1 cellular context compared by ENCODE assay signal in the genomic region with DNA sequence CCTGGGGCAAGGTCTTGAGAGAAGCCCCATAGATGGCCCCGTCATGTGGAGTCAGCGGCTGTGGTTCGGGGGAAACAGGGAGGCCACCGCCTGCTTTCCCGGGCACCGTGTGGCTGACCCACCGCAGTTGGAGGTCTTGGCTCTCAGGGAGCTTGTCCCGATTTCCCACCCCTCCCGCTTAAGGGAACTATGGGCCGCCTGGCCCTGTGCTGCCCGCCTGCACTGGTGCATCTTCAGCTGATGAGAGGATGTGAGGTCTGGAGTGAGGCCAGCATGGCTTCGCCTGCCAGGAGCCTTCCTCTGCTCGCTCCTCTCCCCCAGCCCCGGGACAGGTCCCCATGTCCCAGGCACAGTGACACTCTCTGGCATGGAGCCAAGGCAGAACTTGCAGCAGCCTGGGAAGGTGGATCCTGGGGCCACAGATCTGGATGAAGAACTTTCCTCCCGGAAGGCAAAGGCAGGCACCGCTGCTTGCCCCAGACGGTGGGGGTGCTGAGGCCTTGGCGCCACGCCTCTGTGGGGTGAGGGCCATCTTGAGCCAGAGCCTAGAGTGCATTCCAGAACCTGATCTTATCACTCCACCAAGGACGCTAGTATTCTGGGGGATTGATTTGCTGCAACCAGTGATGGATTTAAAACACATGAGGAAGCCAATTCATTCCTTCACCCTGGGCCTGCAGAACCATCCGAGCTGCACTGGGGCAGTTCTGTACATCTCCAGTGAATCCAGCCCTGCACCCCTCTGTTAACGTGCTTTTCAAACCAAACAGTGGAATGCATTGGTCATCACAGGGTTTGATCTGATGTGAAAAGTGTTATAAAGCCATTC.
TF ChIP-seq lines count a peak whose summit lies in the region.

No MANE protein-coding gene starts in this region.

TF ChIP-seq in HEK293, 187 proteins besides CTCF, POLR2A, EP300 and RAD21 (continued from another document):
- no peak for TF ChIP-seq ZNF660 (tag by site-specific recombination; IDR thresholded peaks at IDR 0.05)
- TF ChIP-seq SCRT1 (tag by site-specific recombination; IDR thresholded peaks at IDR 0.05; ENCODE audit: borderline replicate concordance): no peak
- TF ChIP-seq ZFHX2 (tag by site-specific recombination; conservative IDR thresholded peaks at IDR 0.05): no peak
